ENCODE assay signal across 7 cellular contexts in the genomic region with DNA sequence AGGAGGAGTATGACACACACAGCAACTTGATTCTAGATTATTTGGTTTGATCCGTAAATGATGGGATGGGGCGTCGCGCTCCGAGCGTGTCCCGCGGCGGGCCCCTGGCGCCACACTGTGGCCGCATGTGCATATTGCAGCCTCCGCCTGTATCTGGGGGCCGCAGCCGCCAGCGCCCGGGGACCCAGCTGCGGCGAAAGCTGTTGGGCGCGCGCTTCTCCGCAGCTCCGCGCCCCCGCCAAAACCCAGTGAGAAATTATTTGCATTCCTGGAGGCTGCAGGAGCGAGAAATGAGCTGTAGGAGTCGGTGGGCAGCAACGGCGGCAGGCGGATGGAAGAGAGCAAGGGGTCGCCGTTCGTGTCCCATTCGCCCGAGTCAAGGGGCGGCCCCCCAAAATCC. TPM values are rescaled to one million over a fixed set of nuclear protein-coding genes. Genes with fewer than 3 reads are reported as not detected.
DNase-seq lines count a peak whose midpoint lies in the region; ATAC-seq and TF ChIP-seq lines count a peak whose summit lies in the region.
"Not testable (repeated sequence)": the region's sequence is repeated elsewhere in the genome, so short reads cannot be mapped to it uniquely, and the experiment has no call there.

No MANE protein-coding gene starts in this region.

- WGBS in psoas muscle, 3 donors = 0 to 1% methylated on average over 22 to 32 of the region's 36 CpGs; no CpG with 5 or more reads in 1 of the 3 donors

- not testable (repeated sequence) for H3K36me3 Mint-ChIP-seq in WTC11; MCF 10A (ENCODE audit: insufficient read depth, unreplicated experiment)

- H3K27me3 ChIP-seq in psoas muscle (ENCODE audit: insufficient read depth in 3 of 3, low read length in 2 of 3) = not testable (repeated sequence)

- not testable (repeated sequence) for H3K4me1 Mint-ChIP-seq in WTC11; MCF 10A (ENCODE audit: insufficient read depth, unreplicated experiment)

- not testable (repeated sequence) for H3K4me1 ChIP-seq in psoas muscle

- TF ChIP-seq CTCF in GM13977 (IDR thresholded peaks at IDR 0.05; ENCODE audit: extremely low read depth, insufficient read depth, missing control alignments) (peak; percentile 54), WTC11 (IDR thresholded peaks at IDR 0.05) (peak; percentile 56), MCF 10A (IDR thresholded peaks at IDR 0.05; ENCODE audit: unreplicated experiment) (peak; percentile 64), psoas muscle (IDR thresholded peaks at IDR 0.05) (peak; percentile 44)

- ATAC-seq in HG02870 (IDR thresholded peaks at IDR 0.05; ENCODE audit: unreplicated experiment) = peak; percentile 65
- peak; percentile 72 for ATAC-seq in WTC11
- ATAC-seq in psoas muscle = peak; percentile 91 to 96 (median 91)

- POLR2A ChIA-PET in WTC11 (lab: Charles Lee); MCF 10A (lab: Yijun Ruan, JAX): not testable (repeated sequence)

- peak overlapping the region; percentile 90; the same call in 1 of the 2 replicates for H3K27ac Mint-ChIP-seq in WTC11
- peak overlapping the region; percentile 86 for H3K27ac Mint-ChIP-seq in MCF 10A (ENCODE audit: low read depth, unreplicated experiment)

- not testable (repeated sequence) for H3K9me3 Mint-ChIP-seq in WTC11; MCF 10A (ENCODE audit: unreplicated experiment)

- H3K4me3 Mint-ChIP-seq in WTC11 (peak overlapping the region; percentile 98), MCF 10A (ENCODE audit: unreplicated experiment) (peak overlapping the region; percentile 86)

- peak overlapping the region; percentile 14 for H3K27ac ChIP-seq in psoas muscle

- CTCF ChIA-PET in WTC11 (lab: Charles Lee) = not testable (repeated sequence)
- CTCF ChIA-PET in MCF 10A (lab: Yijun Ruan, JAX) = interaction anchor here (0.7 kb wide), 1 partner anchor 92 kb away, joined by 5 read pairs; no protein-coding TSS in a partner anchor

- peak; percentile 57 for DNase-seq in GM13977 (ENCODE audit: low spot score)
- peak; percentile 62 to 75 (median 66) for DNase-seq in NCI-H1417 (lab: John Stamatoyannopoulos, UW)
- DNase-seq in WTC11 (ENCODE audit: low spot score) = peak; percentile 63
- peak; percentile 46 for DNase-seq in MCF 10A (ENCODE audit: unreplicated experiment)
- DNase-seq in hypothalamus (lab: John Stamatoyannopoulos, UW) = peak in 30 of 51 donors; percentile 3 to 56 (median 18)
- DNase-seq in psoas muscle = peak; percentile 41 to 72

- not testable (repeated sequence) for BruUV-seq in MCF 10A (replicated peaks; lab: Mats Ljungman, UMichigan)

- intact Hi-C loops in MCF 10A (cut with micrococcal nuclease); psoas muscle (cut with DNase I): not testable (repeated sequence)

- not testable (repeated sequence) for H3K36me3 ChIP-seq in psoas muscle (ENCODE audit: insufficient read depth in 1 of 2, low read depth in 1 of 2)

- peak overlapping the region; percentile 69 for H3K4me3 ChIP-seq in psoas muscle

- in situ Hi-C loops in GM13977 (cut with MboI; ENCODE audit: low pct_unique_long_range_greater_than_20kb, low sequenced_read_pairs, unreplicated experiment) = not testable (repeated sequence)

- not testable (repeated sequence) for H3K27me3 Mint-ChIP-seq in WTC11 (ENCODE audit: low read depth); MCF 10A (ENCODE audit: insufficient read depth, unreplicated experiment)

- H3K9me3 ChIP-seq in psoas muscle = not testable (repeated sequence)

TF ChIP-seq in WTC11, 78 proteins besides CTCF, POLR2A, EP300 and RAD21:
- TF ChIP-seq, protein P1, sequence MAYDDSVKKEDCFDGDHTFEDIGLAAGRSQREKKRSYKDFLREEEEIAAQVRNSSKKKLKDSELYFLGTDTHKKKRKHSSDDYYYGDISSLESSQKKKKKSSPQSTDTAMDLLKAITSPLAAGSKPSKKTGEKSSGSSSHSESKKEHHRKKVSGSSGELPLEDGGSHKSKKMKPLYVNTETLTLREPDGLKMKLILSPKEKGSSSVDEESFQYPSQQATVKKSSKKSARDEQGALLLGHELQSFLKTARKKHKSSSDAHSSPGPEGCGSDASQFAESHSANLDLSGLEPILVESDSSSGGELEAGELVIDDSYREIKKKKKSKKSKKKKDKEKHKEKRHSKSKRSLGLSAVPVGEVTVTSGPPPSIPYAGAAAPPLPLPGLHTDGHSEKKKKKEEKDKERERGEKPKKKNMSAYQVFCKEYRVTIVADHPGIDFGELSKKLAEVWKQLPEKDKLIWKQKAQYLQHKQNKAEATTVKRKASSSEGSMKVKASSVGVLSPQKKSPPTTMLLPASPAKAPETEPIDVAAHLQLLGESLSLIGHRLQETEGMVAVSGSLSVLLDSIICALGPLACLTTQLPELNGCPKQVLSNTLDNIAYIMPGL (CRISPR knock-in tag; IDR thresholded peaks at IDR 0.05) = 0 out of 2 replicates have a peak, but pooled peaks have one; percentile 30

RNA-seq across cellular contexts. Expression of a gene that starts 10.0 kb away (rescaled TPM):
- total RNA-seq in WTC11 (2021) (not detected in 3 replicates), MCF 10A (2022) (not detected in 2 replicates), psoas muscle (1 to 10 TPM in 3 of 4 donors, under 1 TPM in 1; 0.75 to 7.4 (median 1.3) TPM)
- polyA plus RNA-seq in psoas muscle = 1 to 10 TPM in 2 of 3 donors, under 1 TPM in 1; 0.25 to 1.6 (median 1.3) TPM

Comparison
In these comparisons a context has a peak if more than half of its experiments do, and no peak if none do; other contexts are left out.
1. Peak in every context shown above with its lines: DNase-seq, ATAC-seq, H3K4me3 ChIP-seq and H3K27ac ChIP-seq.